Comparison of ENCODE assay signal across 15 cellular contexts in genomic region chr14:68661226-68662225, GRCh38.
DNase-seq lines count a peak whose midpoint lies in the region; ATAC-seq and TF ChIP-seq lines count a peak whose summit lies in the region.
"Had no signal": no experiment of that assay in that cellular context is flagged by ENCODE, and none has a peak within 500 bp of the region (broad histone marks: within the 10 kb centered on the region; RNA-seq: fewer than 3 reads in every experiment).

No MANE protein-coding gene starts in this region.

- no peaks in the 10 kb centered on the region for H3K27me3 ChIP-seq in upper lobe of right lung
- H3K27me3 ChIP-seq: tibial nerve had no signal

- no peaks in the 10 kb centered on the region for H3K27me3 Mint-ChIP-seq in activated T-helper 17 cell treated with anti-CD3 and anti-CD28 coated beads, Interleukin-2, amount 50 U/mL, for 72 hours
- H3K27me3 Mint-ChIP-seq in memory B cell (no peaks in the 10 kb centered on the region), WTC11 (ENCODE audit: low read depth) (0 out of 2 replicates have a peak, but pooled peaks cover 3% of the 10 kb centered on the region), glutamatergic neuron (ENCODE audit: unreplicated experiment) (no peaks in the 10 kb centered on the region)

- peaks cover 11% of the 10 kb centered on the region for H3K9me3 Mint-ChIP-seq in activated T-helper 17 cell treated with anti-CD3 and anti-CD28 coated beads, Interleukin-2, amount 50 U/mL, for 72 hours
- H3K9me3 Mint-ChIP-seq in memory B cell (no peaks in the 10 kb centered on the region), WTC11 (0 out of 2 replicates have a peak, but pooled peaks cover 4% of the 10 kb centered on the region), glutamatergic neuron (ENCODE audit: unreplicated experiment) (peaks cover 2% of the 10 kb centered on the region)

- DNase-seq in activated effector memory CD4-positive, alpha-beta T cell treated with anti-CD3 and anti-CD28 coated beads, Interleukin-2, amount 50 U/mL, for 16 hours: peak; percentile 47
- DNase-seq in activated effector memory CD4-positive, alpha-beta T cell treated with Interleukin-2 at 50 U/mL for 16 hours: no peak
- DNase-seq in memory B cell (ENCODE audit: low spot score in 2 of 2): no peak
- peak; percentile 20 for DNase-seq in upper lobe of right lung
- no peak for DNase-seq in GOT3 (lab: John Stamatoyannopoulos, UW)
- no peak for DNase-seq in WTC11 (ENCODE audit: low spot score)
- no peak for DNase-seq in glutamatergic neuron
- DNase-seq: ACHN, DMS53, NCI-H1417 treated with DMSO at 0.1 percent for 48 hours, NCI-H510A treated with DMSO at 0.1 percent for 48 hours had no signal

- peaks cover 26% of the 10 kb centered on the region for H3K4me1 ChIP-seq in upper lobe of right lung

- POLR2A ChIA-PET in WTC11 (lab: Charles Lee): no interaction called here

- ATAC-seq in activated T-helper 17 cell treated with anti-CD3 and anti-CD28 coated beads, Interleukin-2, amount 50 U/mL, for 72 hours (replicated peaks): no peak
- ATAC-seq in memory B cell (ENCODE audit: low read depth) (no peak), upper lobe of right lung (no peak), WTC11 (no peak)
- ATAC-seq: activated naive CD4-positive, alpha-beta T cell treated with anti-CD3 and anti-CD28 coated beads, Interleukin-2, amount 50 U/mL, for 72 hours; esophagus mucosa had no signal

- peaks cover 41% of the 10 kb centered on the region for H3K4me1 Mint-ChIP-seq in activated T-helper 17 cell treated with anti-CD3 and anti-CD28 coated beads, Interleukin-2, amount 50 U/mL, for 72 hours
- peaks cover 31% of the 10 kb centered on the region for H3K4me1 Mint-ChIP-seq in memory B cell
- peaks cover 24% of the 10 kb centered on the region for H3K4me1 Mint-ChIP-seq in WTC11
- peaks cover 20% of the 10 kb centered on the region for H3K4me1 Mint-ChIP-seq in glutamatergic neuron (ENCODE audit: low read depth, unreplicated experiment)

- H3K36me3 Mint-ChIP-seq in activated T-helper 17 cell treated with anti-CD3 and anti-CD28 coated beads, Interleukin-2, amount 50 U/mL, for 72 hours (ENCODE audit: low read depth): no peaks in the 10 kb centered on the region
- H3K36me3 Mint-ChIP-seq in memory B cell: peaks cover 2% of the 10 kb centered on the region
- H3K36me3 Mint-ChIP-seq in WTC11: no peaks in the 10 kb centered on the region
- H3K36me3 Mint-ChIP-seq in glutamatergic neuron (ENCODE audit: unreplicated experiment): no peaks in the 10 kb centered on the region

- H3K27ac ChIP-seq in upper lobe of right lung: no peak overlapping the region

- no peak overlapping the region for H3K4me3 ChIP-seq in upper lobe of right lung
- H3K4me3 ChIP-seq: tibial nerve had no signal

- H3K36me3 ChIP-seq in upper lobe of right lung: no peaks in the 10 kb centered on the region
- H3K36me3 ChIP-seq: tibial nerve had no signal

- H3K27ac Mint-ChIP-seq in activated T-helper 17 cell treated with anti-CD3 and anti-CD28 coated beads, Interleukin-2, amount 50 U/mL, for 72 hours: peak overlapping the region; percentile 58
- peak overlapping the region; percentile 1 for H3K27ac Mint-ChIP-seq in memory B cell
- H3K27ac Mint-ChIP-seq in WTC11: no peak overlapping the region
- H3K27ac Mint-ChIP-seq in glutamatergic neuron (ENCODE audit: unreplicated experiment): no peak overlapping the region

- CTCF ChIA-PET in WTC11 (lab: Charles Lee): interaction anchor here (1.3 kb wide), 1 partner anchor 96 kb away, joined by 3 read pairs; no protein-coding TSS in a partner anchor

- intact Hi-C loops in upper lobe of right lung (cut with DNase I): no loop called here

- no peaks in the 10 kb centered on the region for H3K9me3 ChIP-seq in upper lobe of right lung
- H3K9me3 ChIP-seq: tibial nerve had no signal

- H3K4me3 Mint-ChIP-seq in activated T-helper 17 cell treated with anti-CD3 and anti-CD28 coated beads, Interleukin-2, amount 50 U/mL, for 72 hours: peak overlapping the region; percentile 66
- no peak overlapping the region for H3K4me3 Mint-ChIP-seq in memory B cell
- H3K4me3 Mint-ChIP-seq in WTC11: no peak overlapping the region
- H3K4me3 Mint-ChIP-seq in glutamatergic neuron (ENCODE audit: unreplicated experiment): no peak overlapping the region

- TF ChIP-seq CTCF in upper lobe of right lung (IDR thresholded peaks at IDR 0.05): no peak
- no peak for TF ChIP-seq CTCF in WTC11 (IDR thresholded peaks at IDR 0.05)
- no peak for TF ChIP-seq CTCF in glutamatergic neuron (IDR thresholded peaks at IDR 0.05; ENCODE audit: partially characterized antibody, unreplicated experiment)

TF ChIP-seq in WTC11, 78 proteins besides CTCF, POLR2A, EP300 and RAD21:
- TF ChIP-seq GTF2I (CRISPR knock-in tag; conservative IDR thresholded peaks at IDR 0.05): no peak
- TF ChIP-seq PREB (CRISPR knock-in tag; IDR thresholded peaks at IDR 0.05; ENCODE audit: borderline replicate concordance): no peak
- TF ChIP-seq SOX15 (CRISPR knock-in tag; IDR thresholded peaks at IDR 0.05): no peak
- no peak for TF ChIP-seq NFYB (CRISPR knock-in tag; conservative IDR thresholded peaks at IDR 0.05; ENCODE audit: low read depth)
- TF ChIP-seq RELA (CRISPR knock-in tag; IDR thresholded peaks at IDR 0.05; ENCODE audit: borderline replicate concordance): no peak

Comparison
In these comparisons a context has a peak if more than half of its experiments do, and no peak if none do; other contexts are left out.
1. DNase-seq: peak in activated effector memory CD4-positive, alpha-beta T cell treated with anti-CD3 and anti-CD28 coated beads, Interleukin-2, amount 50 U/mL, for 16 hours (single experiment) and upper lobe of right lung (single experiment); none in activated effector memory CD4-positive, alpha-beta T cell treated with Interleukin-2 at 50 U/mL for 16 hours (single experiment), memory B cell (0 of 2), GOT3 (single experiment), WTC11 (single experiment) and glutamatergic neuron (single experiment).
2. H3K27ac Mint-ChIP-seq: peak in activated T-helper 17 cell treated with anti-CD3 and anti-CD28 coated beads, Interleukin-2, amount 50 U/mL, for 72 hours (single experiment) and memory B cell (single experiment); none in WTC11 (single experiment) and glutamatergic neuron (single experiment).